17 cellular contexts compared by ENCODE assay signal in genomic region chr1:82921759-82922158, GRCh38.
"Had no signal": no experiment of that assay in that cellular context is flagged by ENCODE, and none has a peak within 500 bp of the region (broad histone marks: within the 10 kb centered on the region; RNA-seq: fewer than 3 reads in every experiment).

No MANE protein-coding gene starts in this region.

- H3K9me3 Mint-ChIP-seq: naive thymus-derived CD4-positive, alpha-beta T cell; nephron progenitor cell had no signal

- DNase-seq: effector memory CD8-positive, alpha-beta T cell; immature natural killer cell; kidney; left cardiac atrium; left ventricle myocardium superior; naive thymus-derived CD4-positive, alpha-beta T cell; nephron progenitor cell; ovary; small intestine; stimulated activated CD4-positive, alpha-beta T cell treated with anti-CD3 and anti-CD28 coated beads, Interleukin-12 subunit alpha, Interleukin-12 subunit beta, amount 100 ng/mL, for 4 hours; stimulated activated naive CD4-positive, alpha-beta T cell; stomach; trophoblast cell had no signal

- H3K4me3 Mint-ChIP-seq: effector memory CD8-positive, alpha-beta T cell; immature natural killer cell; naive thymus-derived CD4-positive, alpha-beta T cell; nephron progenitor cell had no signal

- H3K27ac Mint-ChIP-seq: effector memory CD8-positive, alpha-beta T cell; immature natural killer cell; naive thymus-derived CD4-positive, alpha-beta T cell; nephron progenitor cell had no signal

- H3K4me1 ChIP-seq: prostate gland had no signal

- H3K9me3 ChIP-seq: esophagus muscularis mucosa, gastroesophageal sphincter, ovary, prostate gland, stomach had no signal

- H3K27me3 ChIP-seq: esophagus muscularis mucosa, gastroesophageal sphincter, ovary, stomach had no signal

- H3K27me3 Mint-ChIP-seq: effector memory CD8-positive, alpha-beta T cell had no signal

- H3K4me1 Mint-ChIP-seq: immature natural killer cell; naive thymus-derived CD4-positive, alpha-beta T cell had no signal

- H3K36me3 Mint-ChIP-seq: immature natural killer cell; naive thymus-derived CD4-positive, alpha-beta T cell had no signal

- H3K4me3 ChIP-seq: esophagus muscularis mucosa, gastroesophageal sphincter, lung, ovary, prostate gland, stomach had no signal

- H3K36me3 ChIP-seq: esophagus muscularis mucosa, gastroesophageal sphincter, ovary, prostate gland, stomach had no signal
